Comparison of ENCODE assay signal across 6 cellular contexts in genomic region chr4:49226216-49226866, GRCh38.
DNase-seq lines count a peak whose midpoint lies in the region; ATAC-seq, FAIRE-seq and TF ChIP-seq lines count a peak whose summit lies in the region.
"Not testable (repeated sequence)": the region's sequence is repeated elsewhere in the genome, so short reads cannot be mapped to it uniquely, and the experiment has no call there.

No MANE protein-coding gene starts in this region.

- not testable (repeated sequence) for H3K36me3 ChIP-seq in esophagus muscularis mucosa; kidney (ENCODE audit: control insufficient read depth in 1 of 2, insufficient read depth in 2 of 2, low read length in 2 of 2); lung (ENCODE audit: control insufficient read depth in 2 of 2, insufficient read depth in 2 of 2, low read length in 2 of 2); spleen

- H3K36me3 Mint-ChIP-seq in chondrocyte (ENCODE audit: low read depth) = not testable (repeated sequence)

- not testable (repeated sequence) for H3K27me3 Mint-ChIP-seq in chondrocyte (ENCODE audit: low read depth)

- not testable (repeated sequence) for H3K9ac ChIP-seq in kidney (ENCODE audit: low read length in 2 of 2)

- not testable (repeated sequence) for TF ChIP-seq POLR2A in esophagus muscularis mucosa (IDR thresholded peaks at IDR 0.05; ENCODE audit: low read depth); spleen (IDR thresholded peaks at IDR 0.05)

- H3K9me3 ChIP-seq in esophagus muscularis mucosa; kidney (ENCODE audit: control insufficient read depth in 1 of 2, low read length in 2 of 2); lung (ENCODE audit: control insufficient read depth in 2 of 2, insufficient read depth in 1 of 2, low read length in 1 of 2): not testable (repeated sequence)
- H3K9me3 ChIP-seq in spleen = peaks cover 0 to 45% (median 16%) of the 10 kb centered on the region in 8 donors

- not testable (repeated sequence) for H3K27ac Mint-ChIP-seq in chondrocyte (ENCODE audit: unreplicated experiment)

- not testable (repeated sequence) for TF ChIP-seq EP300 in esophagus muscularis mucosa (IDR thresholded peaks at IDR 0.05)

- not testable (repeated sequence) for H3K4me3 ChIP-seq in esophagus muscularis mucosa; kidney (ENCODE audit: low read length in 2 of 2); lung; spleen

- not testable (repeated sequence) for ATAC-seq in lung (ENCODE audit: insufficient read depth, low FRiP score)

- H3K4me1 Mint-ChIP-seq in chondrocyte (ENCODE audit: low read depth) = not testable (repeated sequence)

- H3K27me3 ChIP-seq in esophagus muscularis mucosa; lung (ENCODE audit: control insufficient read depth, insufficient read depth); spleen (replicated peaks in 1 of 7): not testable (repeated sequence)

- TF ChIP-seq CTCF in chondrocyte (IDR thresholded peaks at IDR 0.05); esophagus muscularis mucosa (IDR thresholded peaks at IDR 0.05); kidney (IDR thresholded peaks at IDR 0.05; ENCODE audit: borderline replicate concordance, extremely low read depth, insufficient read depth); lung (IDR thresholded peaks at IDR 0.05; ENCODE audit: control extremely low read depth, extremely low read depth); spleen (IDR thresholded peaks at IDR 0.05 in 8 of 11, conservative IDR thresholded peaks at IDR 0.05 in 3 of 11): not testable (repeated sequence)

- intact Hi-C loops in esophagus muscularis mucosa (cut with DNase I); kidney (cut with DNase I); posterior vena cava (cut with DNase I); spleen (cut with DNase I; ENCODE audit: low total_unique reads): not testable (repeated sequence)

- DNase-seq in chondrocyte (ENCODE audit: low spot score) (peak; percentile 89), esophagus muscularis mucosa (ENCODE audit: extremely low spot score) (peak; percentile 57), kidney (peak; percentile 51), lung (ENCODE audit: low spot score) (peak; percentile 27), posterior vena cava (ENCODE audit: low spot score) (peak; percentile 74), spleen (peak; percentile 71)

- H3K27ac ChIP-seq in esophagus muscularis mucosa (replicated peaks in 1 of 4); kidney (ENCODE audit: low read depth in 2 of 2, low read length in 2 of 2); lung (ENCODE audit: low read depth in 1 of 2, low read length in 1 of 2): not testable (repeated sequence)
- peak overlapping the region in 3 of 8 donors; percentile 16 to 54 (median 43) for H3K27ac ChIP-seq in spleen

- WGBS in esophagus muscularis mucosa = 64% methylated on average over 2 of the region's 6 CpGs
- 70 to 76% methylated on average over 6 of the region's 6 CpGs for WGBS in lung, 2 donors
- WGBS in spleen, 5 donors = 59 to 84% (median 70%) methylated on average over 2 to 6 of the region's 6 CpGs

- H3K4me3 Mint-ChIP-seq in chondrocyte (ENCODE audit: unreplicated experiment) = not testable (repeated sequence)

- not testable (repeated sequence) for FAIRE-seq in kidney (lab: Jason Lieb, UNC)

- not testable (repeated sequence) for H3K4me1 ChIP-seq in esophagus muscularis mucosa; kidney (ENCODE audit: control insufficient read depth in 1 of 2, insufficient read depth in 1 of 2, low read depth in 1 of 2, low read length in 2 of 2); lung (ENCODE audit: control insufficient read depth in 2 of 2, insufficient read depth in 2 of 2, low read length in 2 of 2); spleen

- peaks cover 29% of the 10 kb centered on the region for H3K9me3 Mint-ChIP-seq in chondrocyte (ENCODE audit: low read depth)

Comparison
In these comparisons a context has a peak if more than half of its experiments do, and no peak if none do; other contexts are left out.
1. DNase-seq: peak in every context shown above with its lines; median percentile 89 in chondrocyte; 74 in posterior vena cava; 71 in spleen; 57 in esophagus muscularis mucosa; 51 in kidney; 27 in lung.